Comparison of ENCODE assay signal across 8 cellular contexts in genomic region chr4:118850813-118851173, GRCh38. TPM values are rescaled to one million over a fixed set of nuclear protein-coding genes. Genes with fewer than 3 reads are reported as not detected.
DNase-seq lines count a peak whose midpoint lies in the region; ATAC-seq and TF ChIP-seq lines count a peak whose summit lies in the region.

No MANE protein-coding gene starts in this region.

- peak overlapping the region; percentile 30 for H3K4me3 ChIP-seq in lung

- H3K27ac ChIP-seq in lung (ENCODE audit: low read depth in 1 of 2, low read length in 1 of 2): no peak overlapping the region

- H3K9me3 Mint-ChIP-seq in activated T-helper 2 cell treated with anti-CD3 and anti-CD28 coated beads, Interferon-gamma antibody, Interleukin-2, Interleukin-4, amounts not matched to agents 10 μg/mL and 5 μg/mL and 100 μg/mL, durations not matched to agents 14 hours and 24 hours and 36 hours: no peaks in the 10 kb centered on the region

- no peaks in the 10 kb centered on the region for H3K36me3 ChIP-seq in lung (ENCODE audit: control insufficient read depth in 2 of 2, insufficient read depth in 2 of 2, low read length in 2 of 2)

- peaks cover 13% of the 10 kb centered on the region for H3K4me1 Mint-ChIP-seq in activated T-helper 2 cell treated with anti-CD3 and anti-CD28 coated beads, Interferon-gamma antibody, Interleukin-2, Interleukin-4, amounts not matched to agents 10 μg/mL and 5 μg/mL and 100 μg/mL, durations not matched to agents 14 hours and 24 hours and 36 hours (ENCODE audit: low read depth)

- H3K27ac Mint-ChIP-seq in activated T-helper 2 cell treated with anti-CD3 and anti-CD28 coated beads, Interferon-gamma antibody, Interleukin-2, Interleukin-4, amounts not matched to agents 10 μg/mL and 5 μg/mL and 100 μg/mL, durations not matched to agents 14 hours and 24 hours and 36 hours: peak overlapping the region; percentile 92

- no peaks in the 10 kb centered on the region for H3K27me3 ChIP-seq in lung (ENCODE audit: control insufficient read depth, insufficient read depth)

- WGBS in lung, 2 donors: 42 to 54% methylated on average over 3 of the region's 3 CpGs

- H3K27me3 Mint-ChIP-seq in activated T-helper 2 cell treated with anti-CD3 and anti-CD28 coated beads, Interferon-gamma antibody, Interleukin-2, Interleukin-4, amounts not matched to agents 10 μg/mL and 5 μg/mL and 100 μg/mL, durations not matched to agents 14 hours and 24 hours and 36 hours (ENCODE audit: low read depth): peaks cover 13% of the 10 kb centered on the region

- intact Hi-C loops in activated T-helper 2 cell treated with anti-CD3 and anti-CD28 coated beads, Interferon-gamma antibody, Interleukin-2, Interleukin-4, amounts not matched to agents 10 μg/mL and 5 μg/mL and 100 μg/mL, durations not matched to agents 14 hours and 24 hours and 36 hours (cut with micrococcal nuclease): loop anchor here (2.0 kb wide), 1 partner anchor 14 kb away; the partner anchor contains the start of gene SEC24D

- H3K36me3 Mint-ChIP-seq in activated T-helper 2 cell treated with anti-CD3 and anti-CD28 coated beads, Interferon-gamma antibody, Interleukin-2, Interleukin-4, amounts not matched to agents 10 μg/mL and 5 μg/mL and 100 μg/mL, durations not matched to agents 14 hours and 24 hours and 36 hours (ENCODE audit: low read depth): no peaks in the 10 kb centered on the region

- peak overlapping the region; percentile 93 for H3K4me3 Mint-ChIP-seq in activated T-helper 2 cell treated with anti-CD3 and anti-CD28 coated beads, Interferon-gamma antibody, Interleukin-2, Interleukin-4, amounts not matched to agents 10 μg/mL and 5 μg/mL and 100 μg/mL, durations not matched to agents 14 hours and 24 hours and 36 hours (ENCODE audit: low read depth)

- H3K4me1 ChIP-seq in lung (ENCODE audit: control insufficient read depth in 2 of 2, insufficient read depth in 2 of 2, low read length in 2 of 2): no peaks in the 10 kb centered on the region

- H3K9me3 ChIP-seq in lung (ENCODE audit: control insufficient read depth in 2 of 2, insufficient read depth in 1 of 2, low read length in 1 of 2): no peaks in the 10 kb centered on the region

- no peak for DNase-seq in activated T-helper 2 cell treated with anti-CD3 and anti-CD28 coated beads, Interferon-gamma antibody, Interleukin-2, Interleukin-4, amounts not matched to agents 10 μg/mL and 5 μg/mL and 100 μg/mL, durations not matched to agents 14 hours and 24 hours and 36 hours (ENCODE audit: low spot score)
- DNase-seq in lung (ENCODE audit: low spot score) (no peak), Ammon's horn (ENCODE audit: low spot score) (no peak), SW480 (ENCODE audit: low spot score) (no peak), SIG-M5 (lab: John Stamatoyannopoulos, UW) (no peak), GM20000 (ENCODE audit: low spot score) (no peak)

- ATAC-seq in GM18519 (IDR thresholded peaks at IDR 0.05; ENCODE audit: low FRiP score, unreplicated experiment) (peak; percentile 29), HG02759 (IDR thresholded peaks at IDR 0.05; ENCODE audit: unreplicated experiment) (peak; percentile 36), lung (ENCODE audit: insufficient read depth, low FRiP score) (no peak)

- no peak for TF ChIP-seq CTCF in lung (IDR thresholded peaks at IDR 0.05; ENCODE audit: control extremely low read depth, extremely low read depth)
- no peak for TF ChIP-seq CTCF in GM20000 (IDR thresholded peaks at IDR 0.05; ENCODE audit: extremely low read depth, missing control alignments)

RNA-seq across cellular contexts. Expression of gene SEC24D, which starts 14.9 kb away (rescaled TPM):
- total RNA-seq in activated T-helper 2 cell treated with anti-CD3 and anti-CD28 coated beads, Interferon-gamma antibody, Interleukin-2, Interleukin-4, amounts not matched to agents 10 μg/mL and 5 μg/mL and 100 μg/mL, durations not matched to agents 14 hours and 24 hours and 36 hours: 54.8 and 60.0 TPM in 2 replicates
- 10 to 100 TPM; 62.8 to 77.2 TPM for total RNA-seq in lung
- 10 to 100 TPM; 11.4 to 41.2 TPM for polyA plus RNA-seq in lung

RNA-seq across cellular contexts. Expression of gene SYNPO2, which starts 37.9 kb away (rescaled TPM):
- total RNA-seq in activated T-helper 2 cell treated with anti-CD3 and anti-CD28 coated beads, Interferon-gamma antibody, Interleukin-2, Interleukin-4, amounts not matched to agents 10 μg/mL and 5 μg/mL and 100 μg/mL, durations not matched to agents 14 hours and 24 hours and 36 hours: 0.09 TPM in 2 replicates
- 10 to 100 TPM; 14.8 to 27.6 TPM for total RNA-seq in lung
- 1 to 10 TPM; 3.5 to 5.3 TPM for polyA plus RNA-seq in lung

Comparison
In these comparisons a context has a peak if more than half of its experiments do, and no peak if none do; other contexts are left out.
1. RNA of gene SYNPO2, which starts 37.9 kb away (total RNA-seq): 14.8 to 27.6 TPM in lung; 0.09 TPM in activated T-helper 2 cell treated with anti-CD3 and anti-CD28 coated beads, Interferon-gamma antibody, Interleukin-2, Interleukin-4, amounts not matched to agents 10 μg/mL and 5 μg/mL and 100 μg/mL, durations not matched to agents 14 hours and 24 hours and 36 hours; every median in the first group is over 10 times any median in the second.